ENCODE assay signal across 1 cellular context in the genomic region with DNA sequence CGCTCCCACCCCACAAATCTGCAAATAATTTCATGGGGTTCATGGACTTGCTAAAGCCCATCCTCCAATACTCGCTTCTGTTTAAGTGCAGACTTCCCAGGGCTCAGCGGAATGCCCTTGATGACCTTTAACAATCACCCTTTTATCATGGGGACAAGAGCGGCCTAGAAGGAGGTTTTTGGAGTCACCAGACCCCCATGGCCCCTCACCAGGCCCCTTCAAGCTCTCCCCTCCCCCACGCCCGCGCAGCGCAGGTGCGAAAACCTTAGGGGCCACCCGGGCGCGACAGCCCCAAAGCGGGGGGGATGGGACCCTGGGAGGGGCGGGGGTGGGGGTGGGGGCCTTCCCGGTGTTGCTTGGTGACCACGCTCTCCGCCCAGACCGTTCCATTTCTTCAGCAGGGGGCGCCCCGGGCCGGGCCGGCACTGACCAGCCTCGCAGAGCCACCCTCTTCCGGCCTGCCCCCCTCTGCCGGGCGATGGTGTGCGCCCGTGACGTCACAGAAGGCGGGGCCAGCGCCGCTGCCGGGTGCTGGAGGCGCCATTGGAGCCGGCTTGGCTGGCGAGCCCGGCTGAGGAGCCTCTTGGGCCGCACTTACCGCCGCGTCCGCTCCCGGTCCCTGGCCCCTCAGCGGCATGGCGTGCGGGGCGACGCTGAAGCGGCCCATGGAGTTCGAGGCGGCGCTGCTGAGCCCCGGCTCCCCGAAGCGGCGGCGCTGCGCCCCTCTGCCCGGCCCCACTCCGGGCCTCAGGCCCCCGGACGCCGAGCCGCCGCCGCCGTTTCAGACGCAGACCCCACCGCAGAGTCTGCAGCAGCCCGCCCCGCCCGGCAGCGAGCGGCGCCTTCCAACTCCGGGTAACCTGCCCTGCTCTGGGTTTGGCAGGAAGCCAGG.
TF ChIP-seq lines count a peak whose summit lies in the region.

A gene with protein sequence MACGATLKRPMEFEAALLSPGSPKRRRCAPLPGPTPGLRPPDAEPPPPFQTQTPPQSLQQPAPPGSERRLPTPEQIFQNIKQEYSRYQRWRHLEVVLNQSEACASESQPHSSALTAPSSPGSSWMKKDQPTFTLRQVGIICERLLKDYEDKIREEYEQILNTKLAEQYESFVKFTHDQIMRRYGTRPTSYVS (plus strand): TSS at position 531 of the 892 bp plus-strand sequence. CDS start 105 bp downstream, at position 636.

TF ChIP-seq in K562, 482 proteins besides CTCF, POLR2A, EP300 and RAD21 (continued from another document and continues in another):
- TF ChIP-seq ERF (CRISPR knock-in tag; IDR thresholded peaks at IDR 0.05) (peak; percentile 90), ZNF79 (CRISPR knock-in tag; IDR thresholded peaks at IDR 0.05; ENCODE audit: low read depth) (no peak), ETV6 (IDR thresholded peaks at IDR 0.05; ENCODE audit: borderline replicate concordance in 1 of 2, low read depth in 2 of 2, low read length in 1 of 2) (no peak), ETV6 (CRISPR knock-in tag; IDR thresholded peaks at IDR 0.05; ENCODE audit: borderline replicate concordance) (0 out of 2 replicates have a peak, but pooled peaks have one; percentile 37), SMC3 (conservative IDR thresholded peaks at IDR 0.05; ENCODE audit: insufficient read depth, low read depth, low read length) (no peak), MAFF (IDR thresholded peaks at IDR 0.05; ENCODE audit: low read length) (peak; percentile 38; the same call in 1 of the 2 replicates), MAZ (CRISPR knock-in tag; conservative IDR thresholded peaks at IDR 0.05 in 1 of 2, IDR thresholded peaks at IDR 0.05 in 1 of 2) (peak; percentile 89 to 92), HMGN3 (IDR thresholded peaks at IDR 0.05; ENCODE audit: borderline replicate concordance, extremely low read depth, insufficient read length, low read depth, low read length) (peak; percentile 94), NCOA6 (IDR thresholded peaks at IDR 0.05) (no peak), SAP30 (IDR thresholded peaks at IDR 0.05; ENCODE audit: borderline replicate concordance, insufficient read depth, low read depth, low read length, poor library complexity, severe bottlenecking) (peak; percentile 58), KAT2B (IDR thresholded peaks at IDR 0.05; ENCODE audit: low read depth, low read length) (no peak), EWSR1 (IDR thresholded peaks at IDR 0.05; ENCODE audit: borderline replicate concordance, low read depth, partially characterized antibody) (no peak), ZNF707 (CRISPR knock-in tag; conservative IDR thresholded peaks at IDR 0.05) (no peak), PHB (CRISPR knock-in tag; IDR thresholded peaks at IDR 0.05) (no peak), ZNF586 (CRISPR knock-in tag; conservative IDR thresholded peaks at IDR 0.05) (no peak), TOE1 (IDR thresholded peaks at IDR 0.05; ENCODE audit: borderline replicate concordance) (peak; percentile 94), TOE1 (CRISPR knock-in tag; IDR thresholded peaks at IDR 0.05; ENCODE audit: borderline replicate concordance, low read depth) (no peak), ZNF445 (CRISPR knock-in tag; IDR thresholded peaks at IDR 0.05; ENCODE audit: low read depth) (no peak), SRSF7 (optimal IDR thresholded peaks at IDR 0.05; ENCODE audit: low read depth, low read length) (no peak), CREM (IDR thresholded peaks at IDR 0.05; ENCODE audit: low read depth) (peak; percentile 98), POLR2G (IDR thresholded peaks at IDR 0.05; ENCODE audit: low read depth, low read length) (peak; percentile 98), ETS2 (tag; IDR thresholded peaks at IDR 0.05; ENCODE audit: borderline replicate concordance, poor library complexity, severe bottlenecking) (no peak), RFX5 (IDR thresholded peaks at IDR 0.05; ENCODE audit: low read depth, low read length) (peak; percentile 63; the same call in 1 of the 2 replicates), DACH1 (IDR thresholded peaks at IDR 0.05; ENCODE audit: partially characterized antibody) (no peak), ZNF143 (CRISPR knock-in tag; IDR thresholded peaks at IDR 0.05) (no peak)
- TF ChIP-seq, protein P1, sequence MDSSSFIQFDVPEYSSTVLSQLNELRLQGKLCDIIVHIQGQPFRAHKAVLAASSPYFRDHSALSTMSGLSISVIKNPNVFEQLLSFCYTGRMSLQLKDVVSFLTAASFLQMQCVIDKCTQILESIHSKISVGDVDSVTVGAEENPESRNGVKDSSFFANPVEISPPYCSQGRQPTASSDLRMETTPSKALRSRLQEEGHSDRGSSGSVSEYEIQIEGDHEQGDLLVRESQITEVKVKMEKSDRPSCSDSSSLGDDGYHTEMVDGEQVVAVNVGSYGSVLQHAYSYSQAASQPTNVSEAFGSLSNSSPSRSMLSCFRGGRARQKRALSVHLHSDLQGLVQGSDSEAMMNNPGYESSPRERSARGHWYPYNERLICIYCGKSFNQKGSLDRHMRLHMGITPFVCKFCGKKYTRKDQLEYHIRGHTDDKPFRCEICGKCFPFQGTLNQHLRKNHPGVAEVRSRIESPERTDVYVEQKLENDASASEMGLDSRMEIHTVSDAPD (CRISPR knock-in tag; IDR thresholded peaks at IDR 0.05), result no peak
- TF ChIP-seq, protein P2, sequence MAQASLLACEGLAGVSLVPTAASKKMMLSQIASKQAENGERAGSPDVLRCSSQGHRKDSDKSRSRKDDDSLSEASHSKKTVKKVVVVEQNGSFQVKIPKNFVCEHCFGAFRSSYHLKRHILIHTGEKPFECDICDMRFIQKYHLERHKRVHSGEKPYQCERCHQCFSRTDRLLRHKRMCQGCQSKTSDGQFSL (CRISPR knock-in tag; IDR thresholded peaks at IDR 0.05), result peak; percentile 80
- TF ChIP-seq, protein P2 (tag; IDR thresholded peaks at IDR 0.05), result peak in 1 of 2 experiments; percentile 85; a peak in 2 of 4 replicates
- TF ChIP-seq, protein P3, sequence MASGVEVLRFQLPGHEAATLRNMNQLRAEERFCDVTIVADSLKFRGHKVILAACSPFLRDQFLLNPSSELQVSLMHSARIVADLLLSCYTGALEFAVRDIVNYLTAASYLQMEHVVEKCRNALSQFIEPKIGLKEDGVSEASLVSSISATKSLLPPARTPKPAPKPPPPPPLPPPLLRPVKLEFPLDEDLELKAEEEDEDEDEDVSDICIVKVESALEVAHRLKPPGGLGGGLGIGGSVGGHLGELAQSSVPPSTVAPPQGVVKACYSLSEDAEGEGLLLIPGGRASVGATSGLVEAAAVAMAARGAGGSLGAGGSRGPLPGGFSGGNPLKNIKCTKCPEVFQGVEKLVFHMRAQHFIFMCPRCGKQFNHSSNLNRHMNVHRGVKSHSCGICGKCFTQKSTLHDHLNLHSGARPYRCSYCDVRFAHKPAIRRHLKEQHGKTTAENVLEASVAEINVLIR (CRISPR knock-in tag; IDR thresholded peaks at IDR 0.05), result peak; percentile 96
- TF ChIP-seq, protein P4, sequence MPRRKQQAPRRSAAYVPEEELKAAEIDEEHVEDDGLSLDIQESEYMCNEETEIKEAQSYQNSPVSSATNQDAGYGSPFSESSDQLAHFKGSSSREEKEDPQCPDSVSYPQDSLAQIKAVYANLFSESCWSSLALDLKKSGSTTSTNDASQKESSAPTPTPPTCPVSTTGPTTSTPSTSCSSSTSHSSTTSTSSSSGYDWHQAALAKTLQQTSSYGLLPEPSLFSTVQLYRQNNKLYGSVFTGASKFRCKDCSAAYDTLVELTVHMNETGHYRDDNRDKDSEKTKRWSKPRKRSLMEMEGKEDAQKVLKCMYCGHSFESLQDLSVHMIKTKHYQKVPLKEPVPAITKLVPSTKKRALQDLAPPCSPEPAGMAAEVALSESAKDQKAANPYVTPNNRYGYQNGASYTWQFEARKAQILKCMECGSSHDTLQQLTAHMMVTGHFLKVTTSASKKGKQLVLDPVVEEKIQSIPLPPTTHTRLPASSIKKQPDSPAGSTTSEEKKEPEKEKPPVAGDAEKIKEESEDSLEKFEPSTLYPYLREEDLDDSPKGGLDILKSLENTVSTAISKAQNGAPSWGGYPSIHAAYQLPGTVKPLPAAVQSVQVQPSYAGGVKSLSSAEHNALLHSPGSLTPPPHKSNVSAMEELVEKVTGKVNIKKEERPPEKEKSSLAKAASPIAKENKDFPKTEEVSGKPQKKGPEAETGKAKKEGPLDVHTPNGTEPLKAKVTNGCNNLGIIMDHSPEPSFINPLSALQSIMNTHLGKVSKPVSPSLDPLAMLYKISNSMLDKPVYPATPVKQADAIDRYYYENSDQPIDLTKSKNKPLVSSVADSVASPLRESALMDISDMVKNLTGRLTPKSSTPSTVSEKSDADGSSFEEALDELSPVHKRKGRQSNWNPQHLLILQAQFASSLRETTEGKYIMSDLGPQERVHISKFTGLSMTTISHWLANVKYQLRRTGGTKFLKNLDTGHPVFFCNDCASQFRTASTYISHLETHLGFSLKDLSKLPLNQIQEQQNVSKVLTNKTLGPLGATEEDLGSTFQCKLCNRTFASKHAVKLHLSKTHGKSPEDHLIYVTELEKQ (CRISPR knock-in tag; IDR thresholded peaks at IDR 0.05), result no peak
- TF ChIP-seq, protein P5, sequence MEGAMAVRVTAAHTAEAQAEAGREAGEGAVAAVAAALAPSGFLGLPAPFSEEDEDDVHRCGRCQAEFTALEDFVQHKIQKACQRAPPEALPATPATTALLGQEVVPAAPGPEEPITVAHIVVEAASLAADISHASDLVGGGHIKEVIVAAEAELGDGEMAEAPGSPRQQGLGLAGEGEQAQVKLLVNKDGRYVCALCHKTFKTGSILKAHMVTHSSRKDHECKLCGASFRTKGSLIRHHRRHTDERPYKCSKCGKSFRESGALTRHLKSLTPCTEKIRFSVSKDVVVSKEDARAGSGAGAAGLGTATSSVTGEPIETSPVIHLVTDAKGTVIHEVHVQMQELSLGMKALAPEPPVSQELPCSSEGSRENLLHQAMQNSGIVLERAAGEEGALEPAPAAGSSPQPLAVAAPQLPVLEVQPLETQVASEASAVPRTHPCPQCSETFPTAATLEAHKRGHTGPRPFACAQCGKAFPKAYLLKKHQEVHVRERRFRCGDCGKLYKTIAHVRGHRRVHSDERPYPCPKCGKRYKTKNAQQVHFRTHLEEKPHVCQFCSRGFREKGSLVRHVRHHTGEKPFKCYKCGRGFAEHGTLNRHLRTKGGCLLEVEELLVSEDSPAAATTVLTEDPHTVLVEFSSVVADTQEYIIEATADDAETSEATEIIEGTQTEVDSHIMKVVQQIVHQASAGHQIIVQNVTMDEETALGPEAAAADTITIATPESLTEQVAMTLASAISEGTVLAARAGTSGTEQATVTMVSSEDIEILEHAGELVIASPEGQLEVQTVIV (CRISPR knock-in tag; IDR thresholded peaks at IDR 0.05; ENCODE audit: borderline replicate concordance), result no peak
- TF ChIP-seq, protein P6, sequence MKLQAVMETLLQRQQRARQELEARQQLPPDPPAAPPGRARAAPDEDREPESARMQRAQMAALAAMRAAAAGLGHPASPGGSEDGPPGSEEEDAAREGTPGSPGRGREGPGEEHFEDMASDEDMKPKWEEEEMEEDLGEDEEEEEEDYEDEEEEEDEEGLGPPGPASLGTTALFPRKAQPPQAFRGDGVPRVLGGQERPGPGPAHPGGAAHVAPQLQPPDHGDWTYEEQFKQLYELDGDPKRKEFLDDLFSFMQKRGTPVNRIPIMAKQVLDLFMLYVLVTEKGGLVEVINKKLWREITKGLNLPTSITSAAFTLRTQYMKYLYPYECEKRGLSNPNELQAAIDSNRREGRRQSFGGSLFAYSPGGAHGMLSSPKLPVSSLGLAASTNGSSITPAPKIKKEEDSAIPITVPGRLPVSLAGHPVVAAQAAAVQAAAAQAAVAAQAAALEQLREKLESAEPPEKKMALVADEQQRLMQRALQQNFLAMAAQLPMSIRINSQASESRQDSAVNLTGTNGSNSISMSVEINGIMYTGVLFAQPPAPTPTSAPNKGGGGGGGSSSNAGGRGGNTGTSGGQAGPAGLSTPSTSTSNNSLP (IDR thresholded peaks at IDR 0.05; ENCODE audit: borderline replicate concordance, low read depth, low read length), result peak; percentile 73; the same call in 1 of the 2 replicates
- TF ChIP-seq, protein P7, sequence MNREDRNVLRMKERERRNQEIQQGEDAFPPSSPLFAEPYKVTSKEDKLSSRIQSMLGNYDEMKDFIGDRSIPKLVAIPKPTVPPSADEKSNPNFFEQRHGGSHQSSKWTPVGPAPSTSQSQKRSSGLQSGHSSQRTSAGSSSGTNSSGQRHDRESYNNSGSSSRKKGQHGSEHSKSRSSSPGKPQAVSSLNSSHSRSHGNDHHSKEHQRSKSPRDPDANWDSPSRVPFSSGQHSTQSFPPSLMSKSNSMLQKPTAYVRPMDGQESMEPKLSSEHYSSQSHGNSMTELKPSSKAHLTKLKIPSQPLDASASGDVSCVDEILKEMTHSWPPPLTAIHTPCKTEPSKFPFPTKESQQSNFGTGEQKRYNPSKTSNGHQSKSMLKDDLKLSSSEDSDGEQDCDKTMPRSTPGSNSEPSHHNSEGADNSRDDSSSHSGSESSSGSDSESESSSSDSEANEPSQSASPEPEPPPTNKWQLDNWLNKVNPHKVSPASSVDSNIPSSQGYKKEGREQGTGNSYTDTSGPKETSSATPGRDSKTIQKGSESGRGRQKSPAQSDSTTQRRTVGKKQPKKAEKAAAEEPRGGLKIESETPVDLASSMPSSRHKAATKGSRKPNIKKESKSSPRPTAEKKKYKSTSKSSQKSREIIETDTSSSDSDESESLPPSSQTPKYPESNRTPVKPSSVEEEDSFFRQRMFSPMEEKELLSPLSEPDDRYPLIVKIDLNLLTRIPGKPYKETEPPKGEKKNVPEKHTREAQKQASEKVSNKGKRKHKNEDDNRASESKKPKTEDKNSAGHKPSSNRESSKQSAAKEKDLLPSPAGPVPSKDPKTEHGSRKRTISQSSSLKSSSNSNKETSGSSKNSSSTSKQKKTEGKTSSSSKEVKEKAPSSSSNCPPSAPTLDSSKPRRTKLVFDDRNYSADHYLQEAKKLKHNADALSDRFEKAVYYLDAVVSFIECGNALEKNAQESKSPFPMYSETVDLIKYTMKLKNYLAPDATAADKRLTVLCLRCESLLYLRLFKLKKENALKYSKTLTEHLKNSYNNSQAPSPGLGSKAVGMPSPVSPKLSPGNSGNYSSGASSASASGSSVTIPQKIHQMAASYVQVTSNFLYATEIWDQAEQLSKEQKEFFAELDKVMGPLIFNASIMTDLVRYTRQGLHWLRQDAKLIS (CRISPR knock-in tag; IDR thresholded peaks at IDR 0.05), result peak; percentile 70; the same call in 1 of the 2 replicates
- TF ChIP-seq, protein P8, sequence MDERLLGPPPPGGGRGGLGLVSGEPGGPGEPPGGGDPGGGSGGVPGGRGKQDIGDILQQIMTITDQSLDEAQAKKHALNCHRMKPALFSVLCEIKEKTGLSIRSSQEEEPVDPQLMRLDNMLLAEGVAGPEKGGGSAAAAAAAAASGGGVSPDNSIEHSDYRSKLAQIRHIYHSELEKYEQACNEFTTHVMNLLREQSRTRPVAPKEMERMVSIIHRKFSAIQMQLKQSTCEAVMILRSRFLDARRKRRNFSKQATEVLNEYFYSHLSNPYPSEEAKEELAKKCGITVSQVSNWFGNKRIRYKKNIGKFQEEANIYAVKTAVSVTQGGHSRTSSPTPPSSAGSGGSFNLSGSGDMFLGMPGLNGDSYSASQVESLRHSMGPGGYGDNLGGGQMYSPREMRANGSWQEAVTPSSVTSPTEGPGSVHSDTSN (CRISPR knock-in tag; IDR thresholded peaks at IDR 0.05; ENCODE audit: low read depth), result no peak
- TF ChIP-seq, protein P8 (tag; conservative IDR thresholded peaks at IDR 0.05; ENCODE audit: low read depth), result no peak
